In the genomic region with DNA sequence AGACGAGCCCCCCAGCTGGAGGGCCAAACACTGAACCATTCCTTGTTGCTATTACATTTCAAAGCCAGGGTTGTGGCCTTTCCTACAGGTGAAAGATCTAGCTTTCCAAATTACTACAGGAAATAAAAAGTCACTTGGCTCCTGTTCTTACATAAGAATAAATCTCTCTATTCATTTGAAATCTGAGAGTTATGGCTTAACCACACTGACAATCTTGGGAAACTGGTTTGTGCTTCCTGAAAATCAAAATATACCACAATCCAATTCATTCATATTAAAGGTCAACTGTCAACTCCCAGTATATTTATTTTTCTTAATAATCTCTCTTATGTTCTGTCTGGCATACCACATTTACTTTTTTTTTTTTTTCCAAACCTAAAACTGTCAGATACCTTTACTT, we compare ENCODE assay signal across 14 cellular contexts.
"Had no signal": no experiment of that assay in that cellular context is flagged by ENCODE, and none has a peak within 500 bp of the region (broad histone marks: within the 10 kb centered on the region; RNA-seq: fewer than 3 reads in every experiment).

No MANE protein-coding gene starts in this region.

- DNase-seq: activated B cell treated with CpG ODN at 0.5 μM for 24 hours; activated CD4-positive, alpha-beta T cell treated with anti-CD3 and anti-CD28 coated beads, Interleukin-2, amount 50 U/mL, for 1 hour; activated CD8-positive, alpha-beta memory T cell treated with anti-CD3 and anti-CD28 coated beads for 24 hours; activated gamma-delta T cell treated with Interleukin-2 at 50 U/mL for 16 hours; amygdala; brain microvascular endothelial cell; effector memory CD4-positive, alpha-beta T cell; left cardiac atrium; naive thymus-derived CD8-positive, alpha-beta T cell; retina; stimulated activated CD4-positive, alpha-beta T cell treated with anti-CD3 and anti-CD28 coated beads, Interleukin-4, amount 100 ng/mL, for 1 hour; stimulated activated naive CD4-positive, alpha-beta T cell; T-helper 2 cell; tibial artery had no signal

- H3K9me3 ChIP-seq: tibial artery had no signal

- H3K27ac ChIP-seq: brain microvascular endothelial cell, tibial artery had no signal

- H3K4me3 ChIP-seq: tibial artery had no signal

- H3K4me1 ChIP-seq: tibial artery had no signal

- H3K27me3 ChIP-seq: brain microvascular endothelial cell, tibial artery had no signal

- ATAC-seq: left cardiac atrium; naive thymus-derived CD8-positive, alpha-beta T cell had no signal

- H3K36me3 ChIP-seq: brain microvascular endothelial cell had no signal
